Comparison of ENCODE assay signal across 8 cellular contexts in the genomic region with DNA sequence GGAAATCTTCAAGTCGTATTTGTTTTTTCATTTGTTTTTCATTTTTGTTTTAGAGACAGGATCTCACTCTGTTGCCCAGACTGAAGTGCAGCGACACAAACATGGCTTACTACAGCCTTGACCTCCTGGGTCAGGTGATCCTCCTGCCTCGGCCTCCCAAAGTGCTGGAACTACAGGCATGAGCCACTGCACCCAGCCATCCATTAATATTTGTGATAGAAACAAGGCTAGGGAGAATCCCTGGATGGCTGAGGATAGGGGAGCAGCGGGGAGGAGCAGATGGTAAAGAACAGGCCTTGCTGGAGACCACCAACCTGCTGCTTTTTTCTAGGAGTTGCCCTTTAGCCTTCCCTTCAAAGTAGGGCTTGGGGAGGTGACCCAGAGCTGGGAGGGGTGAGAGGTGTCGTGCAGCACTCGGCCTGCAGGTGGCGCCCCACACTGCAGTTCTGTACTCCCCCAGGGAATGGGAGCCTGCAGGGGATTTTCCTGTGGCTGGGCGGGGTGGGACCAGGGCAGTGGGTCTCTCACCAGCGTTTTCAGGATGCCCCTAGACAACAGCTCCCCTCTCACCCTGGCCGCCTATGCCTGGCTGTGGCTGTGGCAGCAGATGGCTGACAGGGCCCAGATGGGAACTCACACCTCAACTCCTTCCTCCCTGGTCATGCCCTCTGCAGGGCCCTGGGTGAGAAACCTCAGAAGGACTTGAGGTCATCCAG. TPM values are rescaled to one million over a fixed set of nuclear protein-coding genes. Genes with fewer than 3 reads are reported as not detected.
DNase-seq lines count a peak whose midpoint lies in the region; ATAC-seq, FAIRE-seq and TF ChIP-seq lines count a peak whose summit lies in the region.

No MANE protein-coding gene starts in this region.

- no peak overlapping the region for H3K27ac Mint-ChIP-seq in activated CD4-positive, alpha-beta T cell treated with anti-CD3 and anti-CD28 coated beads for 36 hours

- CTCF ChIA-PET in AG04449 (lab: Yijun Ruan, JAX), result interaction anchor here (0.7 to 5.8 kb wide), 34 partner anchors 10 to 513 kb away, joined by 3 to 54 read pairs (median 4); a partner anchor contains a TSS
- CTCF ChIA-PET in activated CD4-positive, alpha-beta T cell treated with anti-CD3 and anti-CD28 coated beads for 36 hours (lab: Charles Lee), result interaction anchor here (0.6 to 1.8 kb wide), 21 partner anchors 8 to 808 kb away, joined by 3 to 8 read pairs (median 4); a partner anchor contains a TSS
- CTCF ChIA-PET in HepG2 (lab: Yijun Ruan, JAX; ENCODE audit: low intra/inter-chr PET ratio, low total read pairs), result interaction anchor here (0.8 to 1.6 kb wide), 4 partner anchors 65 to 225 kb away, joined by 3 to 18 read pairs (median 6); a partner anchor contains a TSS

- in situ Hi-C loops in GM13976 (cut with MboI; ENCODE audit: low sequenced_read_pairs, unreplicated experiment), result loop anchor here (10.0 kb wide), 1 partner anchor 321 kb away; no protein-coding TSS in a partner anchor
- in situ Hi-C loops in HepG2 (cut with HindIII; ENCODE audit: extremely low pct_ligation_motif_present, low pct_unique_long_range_greater_than_20kb), result loop anchor here (10.0 kb wide), 1 partner anchor 181 kb away; no protein-coding TSS in a partner anchor

- TF ChIP-seq CTCF in AG04449 (IDR thresholded peaks at IDR 0.05; ENCODE audit: insufficient read depth, low read length, missing control alignments) (peak; percentile 97), GM13976 (IDR thresholded peaks at IDR 0.05; ENCODE audit: borderline replicate concordance, control extremely low read depth, extremely low read depth, insufficient read depth, missing control alignments) (peak; percentile 96), HepG2 (CRISPR knock-in tag; IDR thresholded peaks at IDR 0.05) (peak; percentile 91)

- no peaks in the 10 kb centered on the region for H3K36me3 ChIP-seq in HepG2 (replicated peaks in 1 of 2; ENCODE audit: control insufficient read depth in 1 of 2, insufficient read depth in 2 of 2, low read length in 2 of 2)

- no peaks in the 10 kb centered on the region for H3K27me3 Mint-ChIP-seq in activated CD4-positive, alpha-beta T cell treated with anti-CD3 and anti-CD28 coated beads for 36 hours

- peaks cover 0 to 3% of the 10 kb centered on the region in 2 experiments; a peak in 3 of 5 replicates for H3K27me3 ChIP-seq in HepG2 (ENCODE audit: control insufficient read depth in 1 of 2, insufficient read depth in 2 of 2, low read length in 2 of 2)

- BruUV-seq in HepG2 (replicated peaks; lab: Mats Ljungman, UMichigan), result no TSS peak

- H2AFZ ChIP-seq in HepG2 (ENCODE audit: low read length), result no peak overlapping the region

- H3K9me3 Mint-ChIP-seq in activated CD4-positive, alpha-beta T cell treated with anti-CD3 and anti-CD28 coated beads for 36 hours (ENCODE audit: low read depth), result no peaks in the 10 kb centered on the region

- peak; percentile 95 for ATAC-seq in activated CD4-positive, alpha-beta T cell treated with anti-CD3 and anti-CD28 coated beads for 36 hours
- peak; percentile 98 for ATAC-seq in HepG2

- DNase-seq in AG04449 (ENCODE audit: low read depth, low spot score) (no peak), GM13976 (ENCODE audit: low spot score) (peak; percentile 82), NCI-H1105 treated with DMSO at 0.1 percent for 48 hours (lab: John Stamatoyannopoulos, UW) (peak; percentile 34), cerebellum (ENCODE audit: low spot score) (peak; percentile 58), HepG2 (ENCODE audit: low spot score) (peak; percentile 44), mesenteric fat pad (ENCODE audit: low spot score) (no peak)
- DNase-seq in activated CD4-positive, alpha-beta T cell treated with anti-CD3 and anti-CD28 coated beads for 36 hours, result peak; percentile 87
- DNase-seq in stimulated activated CD4-positive, alpha-beta T cell treated with anti-CD3 and anti-CD28 coated beads, TNF-alpha, amount 100 ng/mL, for 48 hours (ENCODE audit: low read depth in 3 of 3), result peak; percentile 44 to 62 (median 60)

- H3K4me1 ChIP-seq in HepG2 (ENCODE audit: insufficient read depth, low read length), result peaks cover 16% of the 10 kb centered on the region

- H3K79me2 ChIP-seq in HepG2 (ENCODE audit: insufficient read depth, low read length), result no peaks in the 10 kb centered on the region

- H3K27ac ChIP-seq in HepG2 (ENCODE audit: extremely low read length, insufficient read depth, low read length), result no peak overlapping the region

- no peaks in the 10 kb centered on the region for H3K36me3 Mint-ChIP-seq in activated CD4-positive, alpha-beta T cell treated with anti-CD3 and anti-CD28 coated beads for 36 hours (ENCODE audit: low read depth)

- H3K4me3 Mint-ChIP-seq in activated CD4-positive, alpha-beta T cell treated with anti-CD3 and anti-CD28 coated beads for 36 hours, result no peak overlapping the region

- H3K4me2 ChIP-seq in HepG2 (ENCODE audit: low read depth, low read length), result no peak overlapping the region

- H4K20me1 ChIP-seq in HepG2 (ENCODE audit: insufficient read depth, low read length), result no peaks in the 10 kb centered on the region

- no peak overlapping the region for H3K9ac ChIP-seq in HepG2 (ENCODE audit: insufficient read depth, low read depth, low read length)

- TF ChIP-seq POLR2A in HepG2 (IDR thresholded peaks at IDR 0.05; ENCODE audit: insufficient read depth in 1 of 2, low read depth in 2 of 2, low read length in 2 of 2), result no peak

- TF ChIP-seq EP300 in HepG2 (IDR thresholded peaks at IDR 0.05; ENCODE audit: low read depth in 2 of 2, low read length in 2 of 2), result no peak
- TF ChIP-seq EP300 in HepG2 (CRISPR knock-in tag; IDR thresholded peaks at IDR 0.05; ENCODE audit: borderline replicate concordance), result no peak

- H3K4me1 Mint-ChIP-seq in activated CD4-positive, alpha-beta T cell treated with anti-CD3 and anti-CD28 coated beads for 36 hours, result no peaks in the 10 kb centered on the region

- POLR2A ChIA-PET in AG04449 (lab: Yijun Ruan, JAX), result no interaction called here
- POLR2A ChIA-PET in activated CD4-positive, alpha-beta T cell treated with anti-CD3 and anti-CD28 coated beads for 36 hours (lab: Charles Lee), result no interaction called here
- POLR2A ChIA-PET in HepG2 (lab: Yijun Ruan, JAX), result interaction anchor here (0.8 kb wide), 1 partner anchor 64 kb away, joined by 3 read pairs; no protein-coding TSS in a partner anchor

- peak; percentile 85 for TF ChIP-seq RAD21 in HepG2 (CRISPR knock-in tag; IDR thresholded peaks at IDR 0.05)

- intact Hi-C loops in activated CD4-positive, alpha-beta T cell treated with anti-CD3 and anti-CD28 coated beads for 36 hours (cut with DNase I, micrococcal nuclease), result loop anchor here (1.0 to 5.0 kb wide), 9 partner anchors 69 to 513 kb away; no protein-coding TSS in a partner anchor
- intact Hi-C loops in HepG2 (cut with micrococcal nuclease; ENCODE audit: unreplicated experiment), result loop anchor here (1.0 to 5.0 kb wide), 3 partner anchors 67 to 323 kb away; no protein-coding TSS in a partner anchor

- WGBS in HepG2 (ENCODE audit: low lambda C conversion rate), result 22% methylated on average over 4 of the region's 10 CpGs

- no peak overlapping the region for H3K4me3 ChIP-seq in AG04449 (ENCODE audit: low read depth, low read length)
- no peak overlapping the region for H3K4me3 ChIP-seq in HepG2 (replicated peaks in 1 of 3; ENCODE audit: insufficient read depth in 1 of 3, low read depth in 2 of 3, low read length in 3 of 3)

- FAIRE-seq in HepG2 (lab: Jason Lieb, UNC), result peak; percentile 86

- H3K9me3 ChIP-seq in HepG2 (ENCODE audit: low read length), result no peaks in the 10 kb centered on the region

TF ChIP-seq in HepG2, 621 proteins besides CTCF, POLR2A, EP300 and RAD21 (continues in another document):
- TF ChIP-seq AGO2 (optimal IDR thresholded peaks at IDR 0.05; ENCODE audit: low read depth, low read length) (no peak), ZNF552 (CRISPR knock-in tag; IDR thresholded peaks at IDR 0.05; ENCODE audit: borderline replicate concordance) (no peak), FOSL2 (CRISPR knock-in tag; IDR thresholded peaks at IDR 0.05) (0 out of 2 replicates have a peak, but pooled peaks have one; percentile 8)
- TF ChIP-seq, protein P1, sequence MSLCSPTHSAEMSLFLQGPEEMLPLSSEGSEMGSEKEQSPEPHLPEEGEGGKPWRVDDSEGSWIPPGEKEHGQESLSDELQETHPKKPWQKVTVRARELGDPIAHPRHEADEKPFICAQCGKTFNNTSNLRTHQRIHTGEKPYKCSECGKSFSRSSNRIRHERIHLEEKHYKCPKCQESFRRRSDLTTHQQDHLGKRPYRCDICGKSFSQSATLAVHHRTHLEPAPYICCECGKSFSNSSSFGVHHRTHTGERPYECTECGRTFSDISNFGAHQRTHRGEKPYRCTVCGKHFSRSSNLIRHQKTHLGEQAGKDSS (CRISPR knock-in tag; IDR thresholded peaks at IDR 0.05; ENCODE audit: borderline replicate concordance, low read depth), result peak; percentile 33; the same call in 1 of the 2 replicates

RNA-seq across cellular contexts. Expression of a gene that starts 12.6 kb away (rescaled TPM):
- 1 to 10 TPM; 1.5 to 1.6 TPM for total RNA-seq in activated CD4-positive, alpha-beta T cell treated with anti-CD3 and anti-CD28 coated beads for 36 hours
- 4.5 TPM for total RNA-seq in cerebellum
- total RNA-seq in HepG2 (2016; rRNA removed; fragmentation: Illumina TruSeq; extraction: Trizol), result not detected in 2 replicates
- 0.35 and 0.71 TPM in 2 replicates for total RNA-seq in HepG2 (2016; cell fraction: cytosol; rRNA removed; fragmentation: Illumina TruSeq; extraction: Trizol; ENCODE audit: low read depth)
- total RNA-seq in HepG2 (2016; cell fraction: insoluble cytoplasmic fraction; rRNA removed; fragmentation: Illumina TruSeq; extraction: Trizol), result not detected in 2 replicates
- 0.28 TPM in 1 of 2 replicates, not detected in the other for total RNA-seq in HepG2 (2016; cell fraction: membrane; rRNA removed; fragmentation: Illumina TruSeq; extraction: Trizol)
- total RNA-seq in HepG2 (2016; cell fraction: nucleus; rRNA removed; fragmentation: Illumina TruSeq; extraction: Trizol), result not detected in 2 replicates
- 0.13 and 0.48 TPM in 2 replicates for polyA plus RNA-seq in HepG2 (2011; rRNA removed)
- 0.13 and 0.15 TPM in 2 replicates for polyA plus RNA-seq in HepG2 (2011; cell fraction: cytosol; rRNA removed)
- polyA plus RNA-seq in HepG2 (2011; cell fraction: nucleus; rRNA removed), result 0.45 and 0.98 TPM in 2 replicates
- polyA plus RNA-seq in HepG2 (2012), result 0.08 and 0.12 TPM in 2 replicates
- polyA plus RNA-seq in HepG2 (2016; cell fraction: cytosol; fragmentation: Illumina TruSeq; extraction: Trizol; ENCODE audit: low read depth), result 0.34 and 0.35 TPM in 2 replicates
- not detected in 2 replicates for polyA plus RNA-seq in HepG2 (2016; cell fraction: insoluble cytoplasmic fraction; fragmentation: Illumina TruSeq; extraction: Trizol; ENCODE audit: low read depth)
- polyA plus RNA-seq in HepG2 (2016; cell fraction: membrane; fragmentation: Illumina TruSeq; extraction: Trizol; ENCODE audit: low read depth), result not detected in 2 replicates
- polyA plus RNA-seq in HepG2 (2016; cell fraction: nucleus; fragmentation: Illumina TruSeq; extraction: Trizol; ENCODE audit: insufficient read depth, low read depth), result not detected in 2 replicates
- polyA minus RNA-seq in HepG2 (2011; rRNA and poly(A)+ RNA removed; ENCODE audit: low replicate concordance), result 0.12 and 0.14 TPM in 2 replicates
- polyA minus RNA-seq in HepG2 (2011; cell fraction: cytosol; rRNA and poly(A)+ RNA removed), result not detected in 2 replicates
- 0.52 and 0.62 TPM in 2 replicates for polyA minus RNA-seq in HepG2 (2011; cell fraction: nucleus; rRNA and poly(A)+ RNA removed)
- 9.7 TPM for total RNA-seq in mesenteric fat pad

Comparison
In these comparisons a context has a peak if more than half of its experiments do, and no peak if none do; other contexts are left out.
1. DNase-seq: peak in GM13976 (single experiment), NCI-H1105 treated with DMSO at 0.1 percent for 48 hours (single experiment), activated CD4-positive, alpha-beta T cell treated with anti-CD3 and anti-CD28 coated beads for 36 hours (single experiment), cerebellum (single experiment), HepG2 (single experiment) and stimulated activated CD4-positive, alpha-beta T cell treated with anti-CD3 and anti-CD28 coated beads, TNF-alpha, amount 100 ng/mL, for 48 hours (3 of 3); none in AG04449 (single experiment) and mesenteric fat pad (single experiment).
2. Peak in every context shown above with its lines, with median percentiles within 50 percentile points of each other: CTCF ChIP-seq.